15 cellular contexts compared by ENCODE assay signal in genomic region chr10:50322075-50322474, GRCh38.
DNase-seq lines count a peak whose midpoint lies in the region; ATAC-seq and TF ChIP-seq lines count a peak whose summit lies in the region.
"Had no signal": no experiment of that assay in that cellular context is flagged by ENCODE, and none has a peak within 500 bp of the region (broad histone marks: within the 10 kb centered on the region; RNA-seq: fewer than 3 reads in every experiment).

No MANE protein-coding gene starts in this region.

- H3K9me3 ChIP-seq in mammary epithelial cell (replicated peaks; ENCODE audit: insufficient read depth, low read length) (no peaks in the 10 kb centered on the region), thyroid gland (no peaks in the 10 kb centered on the region)

- H3K4me3 ChIP-seq in mammary epithelial cell (replicated peaks in 1 of 3; ENCODE audit: insufficient read depth in 1 of 3, low read depth in 2 of 3, low read length in 3 of 3) (no peak overlapping the region), thyroid gland (replicated peaks in 1 of 3) (no peak overlapping the region)

- no peak overlapping the region for H3K9ac ChIP-seq in mammary epithelial cell (ENCODE audit: insufficient read depth, low read length)

- no peaks in the 10 kb centered on the region for H3K27me3 ChIP-seq in mammary epithelial cell (ENCODE audit: insufficient read depth, low read length)
- no peaks in the 10 kb centered on the region for H3K27me3 ChIP-seq in thyroid gland

- ATAC-seq in HG03432 (IDR thresholded peaks at IDR 0.05; ENCODE audit: unreplicated experiment): peak; percentile 34
- ATAC-seq: WTC11 had no signal

- H3K27ac ChIP-seq in mammary epithelial cell (ENCODE audit: insufficient read depth, low read depth, low read length) (peak overlapping the region; percentile 65), thyroid gland (no peak overlapping the region)
- H3K27ac ChIP-seq: HL-60 had no signal

- peak overlapping the region; percentile 7 for H3K4me2 ChIP-seq in mammary epithelial cell (ENCODE audit: insufficient read depth, low read depth, low read length)

- CTCF ChIA-PET in mammary epithelial cell (lab: Charles Lee; ENCODE audit: low non-redundant PET): no interaction called here

- no peak for TF ChIP-seq POLR2A in thyroid gland (IDR thresholded peaks at IDR 0.05)

- in situ Hi-C loops in mammary epithelial cell (cut with MboI; ENCODE audit: low sequenced_read_pairs in 2 of 2): no loop called here

- intact Hi-C loops in mammary epithelial cell (cut with micrococcal nuclease) (no loop called here), thyroid gland (cut with DNase I) (no loop called here)

- no TSS peak for BruUV-seq in mammary epithelial cell (replicated peaks; lab: Mats Ljungman, UMichigan)

- H4K20me1 ChIP-seq in mammary epithelial cell (ENCODE audit: insufficient read depth, low read length): no peaks in the 10 kb centered on the region

- DNase-seq in DMS53 (lab: John Stamatoyannopoulos, UW): peak; percentile 23
- DNase-seq in DMS53 treated with DMSO at 0.1 percent for 48 hours (lab: John Stamatoyannopoulos, UW; ENCODE audit: unreplicated experiment): no peak
- DNase-seq in mammary epithelial cell: peak; percentile 90
- peak; percentile 35 to 52 for DNase-seq in lung microvascular endothelial cell (ENCODE audit: low read depth in 2 of 2)
- no peak for DNase-seq in amniotic stem cell (lab: John Stamatoyannopoulos, UW)
- DNase-seq in T-helper 9 cell: no peak
- no peak for DNase-seq in thyroid gland
- DNase-seq: 8988T; activated gamma-delta T cell treated with Interleukin-2 at 50 U/mL for 16 hours; NCI-H1436; nucleus accumbens; stimulated activated CD4-positive, alpha-beta T cell treated with anti-CD3 and anti-CD28 coated beads, Interleukin-1b, Interleukin-23, amount 100 ng/mL, for 48 hours had no signal

- dilution Hi-C loops in mammary epithelial cell (cut with HindIII; ENCODE audit: low sequenced_read_pairs): loop anchor here (10.0 kb wide), 1 partner anchor 93 kb away; no protein-coding TSS in a partner anchor

- no peaks in the 10 kb centered on the region for H3K79me2 ChIP-seq in mammary epithelial cell (ENCODE audit: insufficient read depth, low read length)

- no peak for TF ChIP-seq CTCF in mammary epithelial cell (conservative IDR thresholded peaks at IDR 0.05 in 1 of 2, IDR thresholded peaks at IDR 0.05 in 1 of 2; ENCODE audit: extremely low read depth in 1 of 2, insufficient read depth in 1 of 2, low read depth in 1 of 2, low read length in 2 of 2)
- TF ChIP-seq CTCF in thyroid gland (IDR thresholded peaks at IDR 0.05): no peak

- WGBS in mammary epithelial cell (ENCODE audit: low coverage, missing lambda C conversion rate): 35% methylated on average over 3 of the region's 3 CpGs
- WGBS in thyroid gland, 2 donors: 80 to 83% methylated on average over 3 of the region's 3 CpGs

- no peaks in the 10 kb centered on the region for H3K36me3 ChIP-seq in mammary epithelial cell (ENCODE audit: insufficient read depth, low read length)
- no peaks in the 10 kb centered on the region for H3K36me3 ChIP-seq in thyroid gland

- no peak overlapping the region for H2AFZ ChIP-seq in mammary epithelial cell (ENCODE audit: low read depth, low read length)

- H3K4me1 ChIP-seq in mammary epithelial cell (ENCODE audit: insufficient read depth, low read length): peaks cover 34% of the 10 kb centered on the region
- peaks cover 14 to 16% of the 10 kb centered on the region in 2 donors for H3K4me1 ChIP-seq in thyroid gland

Comparison
In these comparisons a context has a peak if more than half of its experiments do, and no peak if none do; other contexts are left out.
1. DNase-seq: peak in DMS53 (single experiment), mammary epithelial cell (single experiment) and lung microvascular endothelial cell (2 of 2); none in DMS53 treated with DMSO at 0.1 percent for 48 hours (single experiment), amniotic stem cell (single experiment), T-helper 9 cell (single experiment) and thyroid gland (0 of 2).